15 cellular contexts compared by ENCODE assay signal in genomic region chr16:86059253-86060171, GRCh38.
A peak's percentile ranks its signal among the peaks of the same experiment; 100 is the strongest.
DNase-seq lines count a peak whose midpoint lies in the region; ATAC-seq and TF ChIP-seq lines count a peak whose summit lies in the region.
"Had no signal": no experiment of that assay in that cellular context is flagged by ENCODE, and none has a peak within 500 bp of the region (broad histone marks: within the 10 kb centered on the region; RNA-seq: fewer than 3 reads in every experiment).

No MANE protein-coding gene starts in this region.

- H3K27ac Mint-ChIP-seq in chondrocyte (ENCODE audit: unreplicated experiment): no peak overlapping the region
- H3K27ac Mint-ChIP-seq in T-cell: no peak overlapping the region
- H3K27ac Mint-ChIP-seq in activated T-helper 17 cell treated with anti-CD3 and anti-CD28 coated beads, Interleukin-2, amount 50 U/mL, for 72 hours: no peak overlapping the region

- no peak overlapping the region for H3K4me3 Mint-ChIP-seq in chondrocyte (ENCODE audit: unreplicated experiment)
- H3K4me3 Mint-ChIP-seq in T-cell: no peak overlapping the region
- H3K4me3 Mint-ChIP-seq in activated T-helper 17 cell treated with anti-CD3 and anti-CD28 coated beads, Interleukin-2, amount 50 U/mL, for 72 hours: no peak overlapping the region

- intact Hi-C loops in left ventricle myocardium inferior (cut with micrococcal nuclease) (no loop called here), upper lobe of right lung (cut with DNase I) (no loop called here), lower leg skin (cut with DNase I; ENCODE audit: low total_unique reads) (loop anchor here (5.0 kb wide), 1 partner anchor 848 kb away; no protein-coding TSS in a partner anchor)

- H3K4me1 ChIP-seq in left ventricle myocardium inferior (peaks cover 38% of the 10 kb centered on the region), upper lobe of right lung (peaks cover 6% of the 10 kb centered on the region)
- H3K4me1 ChIP-seq: breast epithelium had no signal

- CTCF ChIA-PET in T-cell (lab: Charles Lee): no interaction called here

- H3K27me3 Mint-ChIP-seq in chondrocyte (ENCODE audit: low read depth) (peaks cover 61% of the 10 kb centered on the region), T-cell (peaks cover 2 to 5% of the 10 kb centered on the region in 2 donors)
- peaks cover 8% of the 10 kb centered on the region for H3K27me3 Mint-ChIP-seq in activated T-helper 17 cell treated with anti-CD3 and anti-CD28 coated beads, Interleukin-2, amount 50 U/mL, for 72 hours

- POLR2A ChIA-PET in T-cell (lab: Charles Lee): no interaction called here

- H3K36me3 ChIP-seq in left ventricle myocardium inferior: no peaks in the 10 kb centered on the region
- no peaks in the 10 kb centered on the region for H3K36me3 ChIP-seq in upper lobe of right lung
- H3K36me3 ChIP-seq: BLaER1, breast epithelium had no signal

- H3K9me3 Mint-ChIP-seq in chondrocyte (ENCODE audit: low read depth): no peaks in the 10 kb centered on the region
- no peaks in the 10 kb centered on the region for H3K9me3 Mint-ChIP-seq in T-cell
- H3K9me3 Mint-ChIP-seq in activated T-helper 17 cell treated with anti-CD3 and anti-CD28 coated beads, Interleukin-2, amount 50 U/mL, for 72 hours: no peaks in the 10 kb centered on the region

- H3K27ac ChIP-seq in left ventricle myocardium inferior (replicated peaks) (peak overlapping the region; percentile 71), upper lobe of right lung (no peak overlapping the region)
- H3K27ac ChIP-seq: BLaER1 had no signal

- WGBS in lower leg skin, 2 donors: 47 to 50% methylated on average over 15 of the region's 15 CpGs

- ATAC-seq in upper lobe of right lung (peak; percentile 41), T-cell (replicated peaks in 1 of 4) (no peak)
- ATAC-seq in activated T-helper 17 cell treated with anti-CD3 and anti-CD28 coated beads, Interleukin-2, amount 50 U/mL, for 72 hours (replicated peaks): no peak

- H3K9me3 ChIP-seq in left ventricle myocardium inferior (replicated peaks) (no peaks in the 10 kb centered on the region), upper lobe of right lung (no peaks in the 10 kb centered on the region)
- H3K9me3 ChIP-seq: BLaER1, breast epithelium had no signal

- H3K36me3 Mint-ChIP-seq in chondrocyte (ENCODE audit: low read depth) (no peaks in the 10 kb centered on the region), T-cell (no peaks in the 10 kb centered on the region)
- H3K36me3 Mint-ChIP-seq in activated T-helper 17 cell treated with anti-CD3 and anti-CD28 coated beads, Interleukin-2, amount 50 U/mL, for 72 hours (ENCODE audit: low read depth): no peaks in the 10 kb centered on the region

- DNase-seq in chondrocyte (ENCODE audit: low spot score) (peak; percentile 73), left ventricle myocardium inferior (peak; percentile 75), occipital lobe (lab: John Stamatoyannopoulos, UW) (peak; percentile 71), upper lobe of right lung (no peak), NCI-H146 (lab: John Stamatoyannopoulos, UW) (no peak), T-cell (no peak), lower leg skin (ENCODE audit: low spot score in 2 of 2) (no peak)
- DNase-seq: activated effector memory CD4-positive, alpha-beta T cell treated with anti-CD3 and anti-CD28 coated beads, Interleukin-2, amount 50 U/mL, for 16 hours; DMS79 treated with DMSO at 0.1 percent for 48 hours; KBM-7; kidney glomerular epithelial cell; OCI-M1 had no signal

- H3K4me1 Mint-ChIP-seq in chondrocyte (ENCODE audit: low read depth) (no peaks in the 10 kb centered on the region), T-cell (no peaks in the 10 kb centered on the region)
- H3K4me1 Mint-ChIP-seq in activated T-helper 17 cell treated with anti-CD3 and anti-CD28 coated beads, Interleukin-2, amount 50 U/mL, for 72 hours: no peaks in the 10 kb centered on the region

- H3K4me3 ChIP-seq in left ventricle myocardium inferior: no peak overlapping the region
- H3K4me3 ChIP-seq in upper lobe of right lung: no peak overlapping the region
- H3K4me3 ChIP-seq in lower leg skin (ENCODE audit: low read depth, poor library complexity, severe bottlenecking): no peak overlapping the region
- H3K4me3 ChIP-seq: BLaER1, breast epithelium had no signal

- no peak for TF ChIP-seq POLR2A in lower leg skin (IDR thresholded peaks at IDR 0.05)

- no peak for TF ChIP-seq CTCF in chondrocyte (IDR thresholded peaks at IDR 0.05)
- no peak for TF ChIP-seq CTCF in left ventricle myocardium inferior (IDR thresholded peaks at IDR 0.05; ENCODE audit: borderline replicate concordance)
- TF ChIP-seq CTCF in upper lobe of right lung (IDR thresholded peaks at IDR 0.05): no peak
- no peak for TF ChIP-seq CTCF in lower leg skin (IDR thresholded peaks at IDR 0.05)

- H3K27me3 ChIP-seq in left ventricle myocardium inferior (ENCODE audit: low read depth) (peaks cover 9% of the 10 kb centered on the region), upper lobe of right lung (no peaks in the 10 kb centered on the region)
- H3K27me3 ChIP-seq: BLaER1 had no signal

Comparison
In these comparisons a context has a peak if more than half of its experiments do, and no peak if none do; other contexts are left out.
1. DNase-seq: peak in chondrocyte (single experiment), left ventricle myocardium inferior (single experiment) and occipital lobe (single experiment); none in upper lobe of right lung (single experiment), NCI-H146 (single experiment), T-cell (0 of 34) and lower leg skin (0 of 2).